22 cellular contexts compared by ENCODE assay signal in the genomic region with DNA sequence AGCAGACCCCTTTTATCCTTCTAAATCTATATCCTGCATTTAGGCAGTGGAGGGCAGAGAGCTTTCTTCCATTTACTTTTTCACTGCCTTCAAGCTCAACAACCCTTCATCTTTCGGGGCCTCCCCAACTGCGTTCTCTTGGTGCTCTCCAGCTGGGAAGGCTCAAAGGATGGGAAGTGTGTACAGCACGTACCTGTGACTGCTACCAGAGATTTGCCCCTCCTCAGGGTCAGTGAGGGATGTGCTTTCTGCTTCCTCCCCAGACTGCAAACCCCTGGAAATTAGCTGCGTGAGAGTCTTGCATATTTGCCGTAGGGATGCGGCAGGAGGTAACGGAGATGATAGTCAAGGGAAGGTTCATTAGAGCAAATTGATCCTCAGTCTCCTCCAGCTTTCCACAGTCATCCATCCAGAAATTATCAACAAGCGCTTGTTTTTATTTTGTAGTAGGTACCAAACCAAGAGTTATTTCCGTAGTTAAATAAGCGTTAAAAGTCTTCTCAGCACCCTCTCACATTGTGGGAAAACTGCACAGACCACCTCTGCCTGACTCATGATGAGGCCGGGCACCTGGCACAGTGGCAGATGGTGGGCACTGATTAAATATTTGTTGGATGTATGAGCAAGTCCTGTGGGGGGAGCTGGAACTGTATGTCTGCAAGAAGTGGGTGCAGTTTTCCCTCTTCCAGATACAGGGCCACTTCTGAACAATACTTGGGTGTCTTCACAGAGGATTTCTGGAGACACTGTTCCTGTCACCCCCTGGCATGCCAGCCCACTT. TPM values are rescaled to one million over a fixed set of nuclear protein-coding genes. Genes with fewer than 3 reads are reported as not detected.
DNase-seq lines count a peak whose midpoint lies in the region; ATAC-seq and TF ChIP-seq lines count a peak whose summit lies in the region.
"Had no signal": no experiment of that assay in that cellular context is flagged by ENCODE, and none has a peak within 500 bp of the region (broad histone marks: within the 10 kb centered on the region; RNA-seq: fewer than 3 reads in every experiment).

No MANE protein-coding gene starts in this region.

- TF ChIP-seq CTCF in neutrophil (IDR thresholded peaks at IDR 0.05): no peak

- H3K4me3 ChIP-seq in BLaER1 treated with 17β-estradiol and CSF1 and Interleukin-3, amounts not matched to agents 10 nM and 100 nM: no peak overlapping the region
- H3K4me3 ChIP-seq in SJCRH30 (no peak overlapping the region), neutrophil (ENCODE audit: low read depth in 1 of 2, low read length in 1 of 2) (peak overlapping the region; percentile 29 to 32), aorta (ENCODE audit: low read length in 2 of 2) (no peak overlapping the region)
- H3K4me3 ChIP-seq: esophagus squamous epithelium, heart left ventricle, pancreas, vagina had no signal

- H3K27me3 ChIP-seq in BLaER1 treated with 17β-estradiol and CSF1 and Interleukin-3, amounts not matched to agents 10 nM and 100 nM: no peaks in the 10 kb centered on the region
- H3K27me3 ChIP-seq in SJCRH30 (no peaks in the 10 kb centered on the region), neutrophil (no peaks in the 10 kb centered on the region), aorta (ENCODE audit: control insufficient read depth in 1 of 2, insufficient read depth in 2 of 2, low read length in 1 of 2) (no peaks in the 10 kb centered on the region)
- H3K27me3 ChIP-seq: esophagus squamous epithelium, heart left ventricle, pancreas, vagina had no signal

- peaks cover 43 to 72% (median 59%) of the 10 kb centered on the region in 10 experiments for H3K4me1 ChIP-seq in BLaER1 treated with 17β-estradiol and CSF1 and Interleukin-3, amounts not matched to agents 10 nM and 100 nM
- peaks cover 57% of the 10 kb centered on the region for H3K4me1 ChIP-seq in SJCRH30
- peaks cover 43 to 46% of the 10 kb centered on the region in 2 experiments for H3K4me1 ChIP-seq in neutrophil (ENCODE audit: control insufficient read depth in 1 of 2, insufficient read depth in 1 of 2, low read depth in 1 of 2, low read length in 1 of 2)
- H3K4me1 ChIP-seq in aorta (ENCODE audit: control insufficient read depth in 1 of 2, insufficient read depth in 2 of 2, low read length in 2 of 2): no peaks in the 10 kb centered on the region

- peak overlapping the region in 3 of 11 experiments; percentile 12 to 48 (median 14); a peak in 4 of 22 replicates for H3K9ac ChIP-seq in BLaER1 treated with 17β-estradiol and CSF1 and Interleukin-3, amounts not matched to agents 10 nM and 100 nM

- intact Hi-C loops in aorta (cut with DNase I): no loop called here

- ATAC-seq in GM18873 (IDR thresholded peaks at IDR 0.05; ENCODE audit: low FRiP score, unreplicated experiment): no peak
- ATAC-seq in aorta (ENCODE audit: low FRiP score): no peak
- no peak for ATAC-seq in HG03139 (IDR thresholded peaks at IDR 0.05; ENCODE audit: unreplicated experiment)
- ATAC-seq: heart left ventricle, pancreas, Right ventricle myocardium inferior had no signal

- H3K36me3 ChIP-seq in BLaER1 treated with 17β-estradiol and CSF1 and Interleukin-3, amounts not matched to agents 10 nM and 100 nM: no peaks in the 10 kb centered on the region
- H3K36me3 ChIP-seq in SJCRH30: no peaks in the 10 kb centered on the region
- H3K36me3 ChIP-seq in neutrophil: no peaks in the 10 kb centered on the region
- no peaks in the 10 kb centered on the region for H3K36me3 ChIP-seq in aorta (ENCODE audit: control insufficient read depth in 1 of 2, insufficient read depth in 2 of 2, low read length in 1 of 2)
- H3K36me3 ChIP-seq: esophagus squamous epithelium, heart left ventricle, pancreas, vagina had no signal

- no peaks in the 10 kb centered on the region for H3K9me3 ChIP-seq in BLaER1 treated with 17β-estradiol and CSF1 and Interleukin-3, amounts not matched to agents 10 nM and 100 nM (replicated peaks in 1 of 11)
- H3K9me3 ChIP-seq in SJCRH30 (replicated peaks) (no peaks in the 10 kb centered on the region), neutrophil (no peaks in the 10 kb centered on the region), aorta (ENCODE audit: control insufficient read depth, low read length) (no peaks in the 10 kb centered on the region)
- H3K9me3 ChIP-seq: esophagus squamous epithelium, heart left ventricle, pancreas, vagina had no signal

- WGBS in aorta, 2 donors: 91 to 94% methylated on average over 11 of the region's 11 CpGs

- DNase-seq in M059J (ENCODE audit: low read depth) (peak; percentile 63), SJCRH30 (no peak), NCI-H526 treated with DMSO at 0.1 percent for 48 hours (lab: John Stamatoyannopoulos, UW) (no peak), aorta (no peak)
- DNase-seq: activated CD4-positive, alpha-beta T cell treated with anti-CD3 and anti-CD28 coated beads for 4 hours; activated naive CD4-positive, alpha-beta T cell treated with anti-CD3 and anti-CD28 coated beads, Interleukin-2, amount 10 ng/mL, durations not matched to agents 7 days and 5 days; Calu3; esophagus squamous epithelium; heart left ventricle; kidney; midbrain; NCI-H187; NCI-H748 treated with DMSO at 0.1 percent for 48 hours; pancreas; stimulated activated naive CD4-positive, alpha-beta T cell treated with Interleukin-2 at 50 U/mL for 16 hours; T-helper 9 cell had no signal

- peak overlapping the region; percentile 67 to 89 (median 79) for H3K4me2 ChIP-seq in BLaER1 treated with 17β-estradiol and CSF1 and Interleukin-3, amounts not matched to agents 10 nM and 100 nM

- H4K20me1 ChIP-seq in BLaER1 treated with 17β-estradiol and CSF1 and Interleukin-3, amounts not matched to agents 10 nM and 100 nM: no peaks in the 10 kb centered on the region

- H3K27ac ChIP-seq in BLaER1 treated with 17β-estradiol and CSF1 and Interleukin-3, amounts not matched to agents 10 nM and 100 nM: peak overlapping the region in 7 of 11 experiments; percentile 41 to 66 (median 54); a peak in 15 of 22 replicates
- H3K27ac ChIP-seq in SJCRH30: peak overlapping the region; percentile 3; the same call in 1 of the 2 replicates
- peak overlapping the region; percentile 78 for H3K27ac ChIP-seq in neutrophil
- no peak overlapping the region for H3K27ac ChIP-seq in aorta (ENCODE audit: low read depth in 1 of 2, low read length in 2 of 2)
- H3K27ac ChIP-seq: esophagus squamous epithelium, heart left ventricle, pancreas, vagina had no signal

RNA-seq across cellular contexts. Expression of gene REPIN1, which starts 5.4 kb away (rescaled TPM):
- total RNA-seq in M059J (2014; rRNA removed; shearing (Covaris generic)): 103 and 155 TPM in 2 replicates
- 174 and 183 TPM in 2 replicates for total RNA-seq in SJCRH30 (2014; rRNA removed; shearing (Covaris generic))
- 10 to 100 TPM; 52.0 to 56.7 TPM for total RNA-seq in aorta
- polyA plus RNA-seq in aorta: 10 to 100 TPM; 19.7 to 44.9 TPM

RNA-seq across cellular contexts. Expression of gene ZNF775, which starts 16.0 kb away (rescaled TPM):
- 2.5 and 5.3 TPM in 2 replicates for total RNA-seq in M059J (2014; rRNA removed; shearing (Covaris generic))
- 8.1 and 9.5 TPM in 2 replicates for total RNA-seq in SJCRH30 (2014; rRNA removed; shearing (Covaris generic))
- total RNA-seq in aorta: 1 to 10 TPM; 3.1 to 6.4 TPM
- polyA plus RNA-seq in aorta: 1 to 10 TPM; 1.9 to 3.5 TPM

RNA-seq across cellular contexts. Expression of gene RARRES2, which starts 21.8 kb away (rescaled TPM):
- 1.1 and 1.7 TPM in 2 replicates for total RNA-seq in M059J (2014; rRNA removed; shearing (Covaris generic))
- 68.1 and 89.7 TPM in 2 replicates for total RNA-seq in SJCRH30 (2014; rRNA removed; shearing (Covaris generic))
- 100 to 1,000 TPM in 1 of 2 donors, 10 to 100 TPM in 1; 73.1 to 121 TPM for total RNA-seq in aorta
- 100 to 1,000 TPM in 1 of 2 donors, 10 to 100 TPM in 1; 65.9 to 198 TPM for polyA plus RNA-seq in aorta

RNA-seq across cellular contexts. Expression of gene ACTR3C, which starts 39.8 kb away (rescaled TPM):
- 0.07 TPM in 1 of 2 replicates, not detected in the other for total RNA-seq in M059J (2014; rRNA removed; shearing (Covaris generic))
- 1.7 and 4.6 TPM in 2 replicates for total RNA-seq in SJCRH30 (2014; rRNA removed; shearing (Covaris generic))
- 1 to 10 TPM; 1.2 to 5.2 TPM for total RNA-seq in aorta
- polyA plus RNA-seq in aorta: under 1 TPM in 1 of 2 donors, not detected in 1; 0.75 TPM

RNA-seq across cellular contexts. Expression of gene LRRC61, which starts 40.0 kb away (rescaled TPM):
- total RNA-seq in M059J (2014; rRNA removed; shearing (Covaris generic)): 0.47 TPM in 1 of 2 replicates, not detected in the other
- total RNA-seq in SJCRH30 (2014; rRNA removed; shearing (Covaris generic)): not detected in 2 replicates
- 1 to 10 TPM; 2.5 to 2.6 TPM for total RNA-seq in aorta
- polyA plus RNA-seq in aorta: 1 to 10 TPM in 1 of 2 donors, under 1 TPM in 1; 0.15 to 2.6 TPM

Comparison
In these comparisons a context has a peak if more than half of its experiments do, and no peak if none do; other contexts are left out.
1. H3K27ac ChIP-seq: peak in BLaER1 treated with 17β-estradiol and CSF1 and Interleukin-3, amounts not matched to agents 10 nM and 100 nM (7 of 11), SJCRH30 (single experiment) and neutrophil (single experiment); none in aorta (0 of 2).
2. H3K4me3 ChIP-seq: peak in neutrophil (2 of 2); none in BLaER1 treated with 17β-estradiol and CSF1 and Interleukin-3, amounts not matched to agents 10 nM and 100 nM (0 of 10), SJCRH30 (single experiment) and aorta (0 of 2).
3. RNA of gene RARRES2, which starts 21.8 kb away (total RNA-seq): 73.1 to 121 TPM in aorta and 68.1 to 89.7 TPM in SJCRH30; 1.1 to 1.7 TPM in M059J; every median in the first group is over 10 times any median in the second.